In the genomic region with DNA sequence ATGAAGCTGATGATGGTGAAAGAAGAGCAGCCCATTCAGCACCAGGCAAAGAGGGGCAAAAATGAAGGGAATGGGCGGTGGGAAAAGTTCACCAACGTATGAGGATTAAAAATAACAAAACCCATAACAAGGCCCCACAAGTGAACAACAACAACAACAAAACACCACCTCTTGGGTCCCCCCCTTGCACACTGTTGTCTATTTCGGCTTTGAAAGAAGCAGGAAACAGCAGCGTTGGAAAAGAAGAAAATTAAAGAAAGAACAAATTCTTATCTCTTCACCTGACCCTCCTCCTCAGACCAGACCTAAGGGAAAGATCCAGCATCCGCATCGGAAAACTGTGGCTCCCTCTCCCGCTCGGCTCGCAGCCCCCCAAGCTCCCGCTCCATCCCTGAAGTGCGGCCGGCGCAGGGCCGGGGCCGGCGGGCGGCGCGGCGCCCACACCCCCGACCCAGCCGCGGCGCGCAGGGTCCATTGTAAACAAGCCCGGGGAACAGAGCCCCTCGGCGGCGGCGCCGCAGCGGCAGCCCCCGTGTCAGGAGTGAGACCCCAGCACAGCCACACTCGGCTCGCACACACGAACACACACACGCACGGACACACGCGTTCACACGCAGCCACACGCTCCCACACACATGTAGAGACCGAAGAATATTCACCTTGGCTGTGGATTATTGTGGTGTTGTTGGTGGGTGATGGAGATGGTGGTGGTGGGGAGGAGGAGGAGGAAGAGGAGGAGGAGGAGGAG, we compare ENCODE assay signal across 8 cellular contexts. TPM values are rescaled to one million over a fixed set of nuclear protein-coding genes. Genes with fewer than 3 reads are reported as not detected.
DNase-seq lines count a peak whose midpoint lies in the region; ATAC-seq and TF ChIP-seq lines count a peak whose summit lies in the region.

No MANE protein-coding gene starts in this region.

- H3K9me3 Mint-ChIP-seq in natural killer cell = peaks cover 0 to 4% of the 10 kb centered on the region in 2 donors

- H4K20me1 ChIP-seq in SU-DHL-6 (ENCODE audit: low read depth, low read length) = no peaks in the 10 kb centered on the region

- H3K27me3 Mint-ChIP-seq in natural killer cell (ENCODE audit: low read depth in 2 of 2) = no peaks in the 10 kb centered on the region

- peaks cover 21% of the 10 kb centered on the region for H3K36me3 ChIP-seq in SU-DHL-6 (ENCODE audit: low read length)

- H3K4me1 Mint-ChIP-seq in natural killer cell = peaks cover 56 to 58% of the 10 kb centered on the region in 2 donors

- peak overlapping the region; percentile 89 to 94 for H3K27ac Mint-ChIP-seq in natural killer cell

- no peaks in the 10 kb centered on the region for H3K9me2 ChIP-seq in SU-DHL-6 (replicated peaks; ENCODE audit: insufficient read depth, low read length)

- H3K4me3 ChIP-seq in SU-DHL-6 (ENCODE audit: insufficient read depth, low read length, poor library complexity, severe bottlenecking) = peak overlapping the region; percentile 80

- peak overlapping the region; percentile 92 for H3K4me3 Mint-ChIP-seq in natural killer cell

- TF ChIP-seq CTCF in SU-DHL-6 (IDR thresholded peaks at IDR 0.05; ENCODE audit: insufficient read depth, low read length, poor library complexity, severe bottlenecking) = no peak
- no peak for TF ChIP-seq CTCF in natural killer cell (IDR thresholded peaks at IDR 0.05)

- ATAC-seq in natural killer cell = no peak
- ATAC-seq in GM19351 (IDR thresholded peaks at IDR 0.05; ENCODE audit: unreplicated experiment) = no peak
- ATAC-seq in HG03354 (IDR thresholded peaks at IDR 0.05; ENCODE audit: poor library complexity, severe bottlenecking, unreplicated experiment) = no peak

- peaks cover 15% of the 10 kb centered on the region; the same call in 1 of the 2 replicates for H3F3A ChIP-seq in SU-DHL-6 (ENCODE audit: insufficient read depth)

- no peaks in the 10 kb centered on the region for H3K27me3 ChIP-seq in SU-DHL-6 (ENCODE audit: low read length)

- peak overlapping the region; percentile 87 for H3K9ac ChIP-seq in SU-DHL-6 (ENCODE audit: low read length)

- peak in 2 of 3 experiments; percentile 4 to 10 for DNase-seq in stimulated activated CD4-positive, alpha-beta T cell treated with anti-CD3 and anti-CD28 coated beads, TNF-alpha, amount 100 ng/mL, for 4 hours (ENCODE audit: low read depth in 3 of 3)
- DNase-seq in stimulated activated CD4-positive, alpha-beta T cell treated with anti-CD3 and anti-CD28 coated beads, Interleukin-4, amount 100 ng/mL, for 4 hours = no peak
- DNase-seq in epithelial cell of prostate (ENCODE audit: low read depth, low spot score) = no peak
- no peak for DNase-seq in natural killer cell
- DNase-seq in ecto neural progenitor cell (ENCODE audit: low spot score) = no peak

- H3K9me3 ChIP-seq in SU-DHL-6 (ENCODE audit: insufficient read depth, low read length) = no peaks in the 10 kb centered on the region

- H3K4me2 ChIP-seq in SU-DHL-6 (ENCODE audit: low read depth, low read length, poor library complexity, severe bottlenecking) = peak overlapping the region; percentile 97

- no peaks in the 10 kb centered on the region for H3K36me3 Mint-ChIP-seq in natural killer cell

- H3K27ac ChIP-seq in SU-DHL-6 (ENCODE audit: low read depth, low read length) = peak overlapping the region; percentile 97
- peak overlapping the region; percentile 99 for H3K27ac ChIP-seq in epithelial cell of prostate

- H3K79me2 ChIP-seq in SU-DHL-6 (ENCODE audit: insufficient read depth, low read length) = peaks cover 70% of the 10 kb centered on the region

- H2AFZ ChIP-seq in SU-DHL-6 (ENCODE audit: low read depth, low read length, severe bottlenecking) = peak overlapping the region; percentile 52

- intact Hi-C loops in natural killer cell (cut with micrococcal nuclease) = loop anchor here (1.0 to 10.0 kb wide), 5 partner anchors 48 to 1508 kb away; a partner anchor contains a TSS

RNA-seq across cellular contexts. Expression of a gene that starts 0.5 kb away (rescaled TPM):
- total RNA-seq in natural killer cell = 10 to 100 TPM; 24.0 to 30.6 (median 30.0) TPM

Comparison
In these comparisons a context has a peak if more than half of its experiments do, and no peak if none do; other contexts are left out.
1. DNase-seq: peak in stimulated activated CD4-positive, alpha-beta T cell treated with anti-CD3 and anti-CD28 coated beads, TNF-alpha, amount 100 ng/mL, for 4 hours (2 of 3); none in stimulated activated CD4-positive, alpha-beta T cell treated with anti-CD3 and anti-CD28 coated beads, Interleukin-4, amount 100 ng/mL, for 4 hours (0 of 2), epithelial cell of prostate (single experiment), natural killer cell (single experiment) and ecto neural progenitor cell (single experiment).